ENCODE assay signal across 9 cellular contexts in genomic region chr6:39980839-39981580, GRCh38. TPM values are rescaled to one million over a fixed set of nuclear protein-coding genes. Genes with fewer than 3 reads are reported as not detected.
DNase-seq lines count a peak whose midpoint lies in the region; ATAC-seq, FAIRE-seq and TF ChIP-seq lines count a peak whose summit lies in the region.
"Had no signal": no experiment of that assay in that cellular context is flagged by ENCODE, and none has a peak within 500 bp of the region (broad histone marks: within the 10 kb centered on the region; RNA-seq: fewer than 3 reads in every experiment).

No MANE protein-coding gene starts in this region.

- no TSS peak for BruUV-seq in Panc1 (replicated peaks; lab: Mats Ljungman, UMichigan)

- in situ Hi-C loops in Panc1 (cut with HindIII; ENCODE audit: low pct_unique_long_range_greater_than_20kb, low sequenced_read_pairs): no loop called here

- no peaks in the 10 kb centered on the region; the same call in 1 of the 2 replicates for H3K27me3 ChIP-seq in Panc1 (ENCODE audit: control insufficient read depth, insufficient read depth, low read length)
- H3K27me3 ChIP-seq: neutrophil had no signal

- no peak for TF ChIP-seq POLR2A in erythroblast (IDR thresholded peaks at IDR 0.05; ENCODE audit: low read length)

- FAIRE-seq in HTR-8/SVneo (lab: Jason Lieb, UNC): no peak

- no peak overlapping the region for H3K4me3 ChIP-seq in Panc1 (ENCODE audit: low read depth in 2 of 2, low read length in 2 of 2)
- H3K4me3 ChIP-seq in mucosa of descending colon: no peak overlapping the region

- no peaks in the 10 kb centered on the region for H3K36me3 ChIP-seq in Panc1 (ENCODE audit: control insufficient read depth, insufficient read depth, low read length)
- no peaks in the 10 kb centered on the region for H3K36me3 ChIP-seq in mucosa of descending colon (ENCODE audit: low read depth)
- H3K36me3 ChIP-seq: neutrophil had no signal

- H3K4me1 ChIP-seq in Panc1 (ENCODE audit: control insufficient read depth, insufficient read depth, low read length) (no peaks in the 10 kb centered on the region), mucosa of descending colon (ENCODE audit: low read depth) (peaks cover 7% of the 10 kb centered on the region)

- ATAC-seq in Panc1: peak; percentile 65; the same call in 1 of the 2 replicates
- peak; percentile 68 for ATAC-seq in mucosa of descending colon
- ATAC-seq in GM19023 (IDR thresholded peaks at IDR 0.05; ENCODE audit: unreplicated experiment): no peak
- no peak for ATAC-seq in HG03175 (IDR thresholded peaks at IDR 0.05; ENCODE audit: unreplicated experiment)
- no peak for ATAC-seq in HG03159 (IDR thresholded peaks at IDR 0.05; ENCODE audit: unreplicated experiment)

- CTCF ChIA-PET in Panc1 (lab: Charles Lee): interaction anchor here (0.6 to 0.7 kb wide), 9 partner anchors 11 to 900 kb away, joined by 3 to 14 read pairs (median 6); no protein-coding TSS in a partner anchor

- no peak overlapping the region for H3K27ac ChIP-seq in Panc1 (ENCODE audit: low read length)
- H3K27ac ChIP-seq: neutrophil had no signal

- POLR2A ChIA-PET in Panc1 (lab: Charles Lee): no interaction called here

- TF ChIP-seq CTCF in Panc1 (IDR thresholded peaks at IDR 0.05) (peak; percentile 59), mucosa of descending colon (IDR thresholded peaks at IDR 0.05) (no peak)

- intact Hi-C loops in Panc1 (cut with micrococcal nuclease; ENCODE audit: unreplicated experiment) (loop anchor here (5.0 kb wide), 1 partner anchor 326 kb away; no protein-coding TSS in a partner anchor), mucosa of descending colon (cut with DNase I, micrococcal nuclease) (loop anchor here (5.0 to 10.0 kb wide), 2 partner anchors 324 to 326 kb away; no protein-coding TSS in a partner anchor)

- H3K9me3 ChIP-seq in Panc1 (ENCODE audit: control insufficient read depth, insufficient read depth, low read depth, low read length) (no peaks in the 10 kb centered on the region), mucosa of descending colon (no peaks in the 10 kb centered on the region)
- H3K9me3 ChIP-seq: neutrophil had no signal

- DNase-seq in DMS79 treated with DMSO at 0.1 percent for 48 hours (lab: John Stamatoyannopoulos, UW): peak; percentile 50
- peak; percentile 43 for DNase-seq in HTR-8/SVneo (ENCODE audit: insufficient read length, low spot score)
- DNase-seq in Panc1 (ENCODE audit: low read depth, low spot score): no peak
- DNase-seq in erythroblast (lab: John Stamatoyannopoulos, UW): peak; percentile 16 to 41
- peak in 1 of 3 donors; percentile 71 for DNase-seq in mucosa of descending colon

RNA-seq across cellular contexts. Expression of gene MOCS1, which starts 46.7 kb away (rescaled TPM):
- total RNA-seq in Panc1 (2021; ENCODE audit: unreplicated experiment) (0.98 TPM), mucosa of descending colon (10 to 100 TPM; 22.0 to 30.9 (median 22.3) TPM)
- 1.4 TPM for polyA plus RNA-seq in Panc1 (2012; ENCODE audit: insufficient read length)

Comparison
In these comparisons a context has a peak if more than half of its experiments do, and no peak if none do; other contexts are left out.
1. ATAC-seq: peak in Panc1 (single experiment) and mucosa of descending colon (single experiment); none in GM19023 (single experiment), HG03175 (single experiment) and HG03159 (single experiment).
2. RNA of gene MOCS1, which starts 46.7 kb away (total RNA-seq): 22.0 to 30.9 TPM in mucosa of descending colon; 0.98 TPM in Panc1 (single experiment); every median in the first group is over 10 times any median in the second.